Comparison of ENCODE assay signal across 24 cellular contexts in the genomic region with DNA sequence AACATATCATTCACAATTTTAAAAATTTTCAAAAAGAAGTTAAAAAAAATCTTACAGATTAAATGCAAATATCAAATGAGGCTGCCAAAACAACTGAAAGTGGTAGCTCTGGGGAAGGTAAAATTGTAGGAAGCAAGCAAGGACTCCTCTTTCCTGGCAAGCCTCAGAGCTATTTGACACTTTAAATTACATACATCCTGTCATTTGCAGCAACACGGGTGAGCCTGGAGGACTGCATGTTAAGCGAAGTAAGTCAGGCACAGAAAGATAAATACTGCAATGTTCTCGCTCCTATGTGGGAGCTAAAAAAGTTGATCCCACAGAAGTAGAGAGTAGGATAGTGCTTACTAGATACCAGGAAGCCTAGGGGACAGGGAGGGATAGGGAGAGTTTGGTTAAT. TPM values are rescaled to one million over a fixed set of nuclear protein-coding genes. Genes with fewer than 3 reads are reported as not detected.
DNase-seq lines count a peak whose midpoint lies in the region; ATAC-seq, FAIRE-seq and TF ChIP-seq lines count a peak whose summit lies in the region.
"Had no signal": no experiment of that assay in that cellular context is flagged by ENCODE, and none has a peak within 500 bp of the region (broad histone marks: within the 10 kb centered on the region; RNA-seq: fewer than 3 reads in every experiment).

No MANE protein-coding gene starts in this region.

- H3K27ac Mint-ChIP-seq in nephron progenitor cell (peak overlapping the region; percentile 86), Calu3 (ENCODE audit: unreplicated experiment) (no peak overlapping the region)
- H3K27ac Mint-ChIP-seq: B cell; CD4-positive, CD25-positive, alpha-beta regulatory T cell; H9; T-helper 1 cell treated with Interleukin-12 subunit alpha and Interleukin-12 subunit beta and Interleukin-4 antibody, amounts not matched to agents 30 μg/mL and 1 μg/mL, for 36 hours had no signal

- no peaks in the 10 kb centered on the region for H3K27me3 Mint-ChIP-seq in nephron progenitor cell (ENCODE audit: low read depth, poor library complexity)
- no peaks in the 10 kb centered on the region for H3K27me3 Mint-ChIP-seq in Calu3 (ENCODE audit: unreplicated experiment)
- H3K27me3 Mint-ChIP-seq: B cell had no signal

- intact Hi-C loops in dorsolateral prefrontal cortex (cut with DNase I) (no loop called here), Calu3 (cut with micrococcal nuclease; ENCODE audit: unreplicated experiment) (no loop called here)

- BruUV-seq in Calu3 (replicated peaks; lab: Mats Ljungman, UMichigan), result no TSS peak

- TF ChIP-seq CTCF in dorsolateral prefrontal cortex (IDR thresholded peaks at IDR 0.05 in 54 of 56, conservative IDR thresholded peaks at IDR 0.05 in 2 of 56; ENCODE audit: low read depth in 1 of 56, partially characterized antibody in 56 of 56) (no peak), nephron progenitor cell (IDR thresholded peaks at IDR 0.05) (no peak), Calu3 (IDR thresholded peaks at IDR 0.05; ENCODE audit: unreplicated experiment) (no peak)

- DNase-seq in GDM1 (lab: John Stamatoyannopoulos, UW) (peak; percentile 16), dorsolateral prefrontal cortex (no peak), nephron progenitor cell (no peak), Calu3 (no peak)
- DNase-seq: CD4-positive, CD25-positive, alpha-beta regulatory T cell; DND-41; H9; MG63; NCI-H1092; NCI-H1436; NCI-H187 treated with DMSO at 0.1 percent for 48 hours; NCI-H2107; NCI-H2227 treated with DMSO at 0.1 percent for 48 hours; NCI-H510A; NCI-H774 had no signal

- peak; percentile 14 for FAIRE-seq in A204.1 (lab: Jason Lieb, UNC)
- FAIRE-seq: G401.6, K562 had no signal

- H3K36me3 Mint-ChIP-seq in nephron progenitor cell (ENCODE audit: low read depth) (no peaks in the 10 kb centered on the region), Calu3 (ENCODE audit: insufficient read depth, unreplicated experiment) (no peaks in the 10 kb centered on the region)
- H3K36me3 Mint-ChIP-seq: CD4-positive, CD25-positive, alpha-beta regulatory T cell had no signal

- H3K9me3 Mint-ChIP-seq in nephron progenitor cell, result peaks cover 4% of the 10 kb centered on the region
- no peaks in the 10 kb centered on the region for H3K9me3 Mint-ChIP-seq in Calu3 (ENCODE audit: low read depth, unreplicated experiment)
- H3K9me3 Mint-ChIP-seq: H9; T-helper 1 cell treated with Interleukin-12 subunit alpha and Interleukin-12 subunit beta and Interleukin-4 antibody, amounts not matched to agents 30 μg/mL and 1 μg/mL, for 36 hours had no signal

- H3K4me3 ChIP-seq in dorsolateral prefrontal cortex, result no peak overlapping the region
- H3K4me3 ChIP-seq: K562, MG63 had no signal

- peak overlapping the region in 37 of 59 donors; percentile 0 to 95 (median 49) for H3K27ac ChIP-seq in dorsolateral prefrontal cortex

- H3K4me3 Mint-ChIP-seq in nephron progenitor cell, result no peak overlapping the region
- H3K4me3 Mint-ChIP-seq in Calu3 (ENCODE audit: low read depth, unreplicated experiment), result no peak overlapping the region
- H3K4me3 Mint-ChIP-seq: B cell; CD4-positive, CD25-positive, alpha-beta regulatory T cell; H9; T-helper 1 cell treated with Interleukin-12 subunit alpha and Interleukin-12 subunit beta and Interleukin-4 antibody, amounts not matched to agents 30 μg/mL and 1 μg/mL, for 36 hours had no signal

- H3K4me1 Mint-ChIP-seq in nephron progenitor cell (peaks cover 14% of the 10 kb centered on the region), Calu3 (ENCODE audit: low read depth, unreplicated experiment) (peaks cover 19% of the 10 kb centered on the region)
- H3K4me1 Mint-ChIP-seq: B cell; CD4-positive, CD25-positive, alpha-beta regulatory T cell had no signal

- ATAC-seq in HG03045 (IDR thresholded peaks at IDR 0.05; ENCODE audit: unreplicated experiment) (no peak), GM18858 (IDR thresholded peaks at IDR 0.05; ENCODE audit: unreplicated experiment) (no peak)
- ATAC-seq: K562, Right ventricle myocardium inferior had no signal

- no peaks in the 10 kb centered on the region for H3K27me3 ChIP-seq in dorsolateral prefrontal cortex
- H3K27me3 ChIP-seq: MG63 had no signal

- CTCF ChIA-PET in Calu3 (lab: Charles Lee), result no interaction called here

RNA-seq across cellular contexts. Expression of a gene that starts 58.0 kb away (rescaled TPM):
- total RNA-seq in dorsolateral prefrontal cortex, result 100 to 1,000 TPM in 71 of 120 experiments, 10 to 100 TPM in 49; 29.8 to 457 (median 110) TPM
- total RNA-seq in Calu3 (2022), result 6.3 and 7.1 TPM in 2 replicates
- total RNA-seq: B cell; CD4-positive, CD25-positive, alpha-beta regulatory T cell; SK-MEL-5 had no signal
